ENCODE assay signal across 1 cellular context in the genomic region with DNA sequence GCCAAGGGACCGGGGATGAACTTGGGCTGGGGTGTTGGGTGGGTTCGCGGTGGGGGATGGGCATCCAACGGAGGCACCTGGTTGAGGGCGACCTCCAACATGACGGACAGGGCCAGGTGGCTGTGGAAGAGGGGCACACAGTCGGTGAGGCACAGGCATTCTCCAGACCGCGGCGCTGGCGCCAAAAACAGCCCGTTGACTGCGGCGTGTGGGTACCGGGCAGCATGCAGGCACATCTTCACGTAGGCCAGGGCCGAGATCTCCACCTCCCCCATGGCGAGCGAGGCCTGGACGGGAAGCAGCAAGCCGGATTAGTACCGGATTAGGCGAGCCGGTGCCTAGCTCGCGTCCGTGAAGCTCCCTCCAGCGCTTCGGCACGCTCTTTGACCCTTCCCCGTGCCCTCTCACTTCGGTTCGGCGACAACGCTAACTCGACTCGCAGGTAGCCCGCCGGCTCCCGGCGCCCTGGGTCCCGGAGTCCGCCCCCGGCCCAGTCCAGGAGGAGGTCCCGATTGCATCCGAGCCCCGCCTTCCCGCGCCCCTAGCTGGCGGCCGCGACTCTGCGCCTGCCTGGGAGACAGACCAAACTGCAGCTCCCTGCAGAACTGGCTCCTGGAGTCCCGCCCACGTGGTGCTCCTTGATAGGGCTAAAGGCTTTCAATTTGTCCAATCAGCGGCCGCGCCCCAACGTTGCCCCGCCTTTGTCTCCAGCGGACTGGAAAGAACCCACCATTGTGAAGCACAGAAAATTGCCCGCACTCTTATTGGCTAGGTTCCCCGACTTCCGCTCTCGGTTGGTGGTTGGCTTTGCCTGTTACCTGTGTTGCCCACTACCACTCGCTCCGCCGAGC.
TF ChIP-seq lines count a peak whose summit lies in the region.

Gene EMC9, minus strand, starts transcription at position 562 of the 851 bp plus-strand sequence. Its CDS starts 287 bp downstream, at position 275.

TF ChIP-seq in H1, 55 proteins besides CTCF, POLR2A, EP300 and RAD21 (continued from another document):
- peak; percentile 54; the same call in 1 of the 2 replicates for TF ChIP-seq RBBP5 (IDR thresholded peaks at IDR 0.05; ENCODE audit: borderline replicate concordance, low read depth, low read length)
- peak; percentile 50 for TF ChIP-seq KDM4A (IDR thresholded peaks at IDR 0.05; ENCODE audit: low read depth, low read length, severe bottlenecking)
- TF ChIP-seq EGR1 (IDR thresholded peaks at IDR 0.05; ENCODE audit: borderline replicate concordance, low read depth, low read length): peak; percentile 75; the same call in 1 of the 2 replicates
- TF ChIP-seq YY1 (IDR thresholded peaks at IDR 0.05; ENCODE audit: low read depth, low read length): no peak
- peak; percentile 72 for TF ChIP-seq CHD2 (IDR thresholded peaks at IDR 0.05; ENCODE audit: low read length)
- TF ChIP-seq ATF2 (IDR thresholded peaks at IDR 0.05; ENCODE audit: low read length): peak; percentile 95
- TF ChIP-seq CTBP2 (IDR thresholded peaks at IDR 0.05; ENCODE audit: borderline replicate concordance, insufficient read depth, insufficient read length, low read length): no peak
- TF ChIP-seq MAFK (IDR thresholded peaks at IDR 0.05; ENCODE audit: low read depth, low read length): no peak
- TF ChIP-seq TAF7 (optimal IDR thresholded peaks at IDR 0.05; ENCODE audit: borderline replicate concordance, low read depth, low read length): peak; percentile 55
- peak; percentile 88 for TF ChIP-seq POLR2AphosphoS5 (IDR thresholded peaks at IDR 0.05; ENCODE audit: low read depth, low read length)
- 0 out of 2 replicates have a peak, but pooled peaks have one; percentile 41 for TF ChIP-seq E2F6 (IDR thresholded peaks at IDR 0.05)
- TF ChIP-seq BCL11A (IDR thresholded peaks at IDR 0.05; ENCODE audit: low read depth in 2 of 2, low read length in 2 of 2): no peak
- TF ChIP-seq RFX5 (IDR thresholded peaks at IDR 0.05; ENCODE audit: borderline replicate concordance, low read depth, low read length): peak; percentile 69; the same call in 1 of the 2 replicates
- TF ChIP-seq TBP (IDR thresholded peaks at IDR 0.05; ENCODE audit: low read depth, low read length): peak; percentile 89
- no peak for TF ChIP-seq JUND (IDR thresholded peaks at IDR 0.05; ENCODE audit: low read length)
- TF ChIP-seq SRF (IDR thresholded peaks at IDR 0.05; ENCODE audit: low read depth, low read length): peak; percentile 36; the same call in 1 of the 2 replicates
- no peak for TF ChIP-seq BACH1 (IDR thresholded peaks at IDR 0.05; ENCODE audit: low read length)
- no peak for TF ChIP-seq HDAC6 (IDR thresholded peaks at IDR 0.05; ENCODE audit: low read depth, low read length)
- TF ChIP-seq GTF2F1 (IDR thresholded peaks at IDR 0.05; ENCODE audit: borderline replicate concordance, low read depth, low read length): 0 out of 2 replicates have a peak, but pooled peaks have one; percentile 42
- TF ChIP-seq, protein P1, sequence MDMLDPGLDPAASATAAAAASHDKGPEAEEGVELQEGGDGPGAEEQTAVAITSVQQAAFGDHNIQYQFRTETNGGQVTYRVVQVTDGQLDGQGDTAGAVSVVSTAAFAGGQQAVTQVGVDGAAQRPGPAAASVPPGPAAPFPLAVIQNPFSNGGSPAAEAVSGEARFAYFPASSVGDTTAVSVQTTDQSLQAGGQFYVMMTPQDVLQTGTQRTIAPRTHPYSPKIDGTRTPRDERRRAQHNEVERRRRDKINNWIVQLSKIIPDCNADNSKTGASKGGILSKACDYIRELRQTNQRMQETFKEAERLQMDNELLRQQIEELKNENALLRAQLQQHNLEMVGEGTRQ (IDR thresholded peaks at IDR 0.05; ENCODE audit: low read length): peak; percentile 76
- peak in 1 of 2 experiments; percentile 75; a peak in 1 of 4 replicates for TF ChIP-seq SIN3A (conservative IDR thresholded peaks at IDR 0.05 in 1 of 2, IDR thresholded peaks at IDR 0.05 in 1 of 2; ENCODE audit: low read depth in 1 of 2, low read length in 2 of 2)
- TF ChIP-seq SP4 (IDR thresholded peaks at IDR 0.05; ENCODE audit: low read length): peak; percentile 74; the same call in 1 of the 2 replicates
- 0 out of 2 replicates have a peak, but pooled peaks have one; percentile 4 for TF ChIP-seq TCF12 (IDR thresholded peaks at IDR 0.05; ENCODE audit: low read depth, low read length)
- TF ChIP-seq SP1 (IDR thresholded peaks at IDR 0.05; ENCODE audit: low read depth, low read length): peak; percentile 97
- peak; percentile 92 for TF ChIP-seq TAF1 (IDR thresholded peaks at IDR 0.05; ENCODE audit: low read depth, low read length)
- TF ChIP-seq KDM5A (IDR thresholded peaks at IDR 0.05; ENCODE audit: low read length): no peak
